15 cellular contexts compared by ENCODE assay signal in the genomic region with DNA sequence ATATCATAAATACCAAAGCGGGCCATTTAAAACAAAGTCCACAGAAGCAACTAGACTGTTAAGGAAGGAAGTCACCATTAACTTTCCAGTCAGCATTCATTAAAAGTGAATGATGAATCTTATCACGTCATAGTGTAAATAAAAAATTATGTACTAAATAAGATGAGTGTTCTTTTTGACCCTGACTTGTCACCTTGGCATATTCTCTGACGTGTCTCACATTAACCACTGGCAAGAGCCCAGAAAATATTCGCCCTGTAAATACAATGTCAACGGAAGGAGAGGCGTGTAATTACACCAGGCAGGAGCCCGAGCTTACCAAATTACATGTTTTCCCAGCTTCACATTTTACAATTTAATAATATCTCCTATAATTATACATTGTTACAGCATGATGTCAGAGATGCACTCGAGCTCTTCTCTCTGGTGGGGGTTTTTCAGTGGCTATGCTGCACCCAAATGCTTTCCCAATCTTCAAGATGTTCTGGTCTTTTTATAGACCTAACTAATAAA. TPM values are rescaled to one million over a fixed set of nuclear protein-coding genes. Genes with fewer than 3 reads are reported as not detected.
DNase-seq lines count a peak whose midpoint lies in the region; ATAC-seq and TF ChIP-seq lines count a peak whose summit lies in the region.
"Had no signal": no experiment of that assay in that cellular context is flagged by ENCODE, and none has a peak within 500 bp of the region (broad histone marks: within the 10 kb centered on the region; RNA-seq: fewer than 3 reads in every experiment).

No MANE protein-coding gene starts in this region.

- H3K4me1 ChIP-seq in left ventricle myocardium inferior, result no peaks in the 10 kb centered on the region
- H3K4me1 ChIP-seq in prostate gland (replicated peaks), result peaks cover 3% of the 10 kb centered on the region
- H3K4me1 ChIP-seq: esophagus squamous epithelium had no signal

- no peak for TF ChIP-seq POLR2A in prostate gland (IDR thresholded peaks at IDR 0.05)

- DNase-seq in left ventricle myocardium inferior (no peak), Right ventricle myocardium inferior (ENCODE audit: missing footprints) (no peak), NCI-H2196 (lab: John Stamatoyannopoulos, UW; ENCODE audit: unreplicated experiment) (peak; percentile 72), dermis microvascular lymphatic vessel endothelial cell (ENCODE audit: low read depth in 2 of 2) (peak; percentile 66 to 67), stromal cell of bone marrow (ENCODE audit: low read depth) (peak; percentile 16), AG08395 (ENCODE audit: low spot score) (no peak), prostate gland (ENCODE audit: low spot score) (no peak), MV-4-11 (lab: John Stamatoyannopoulos, UW) (no peak)
- DNase-seq: activated CD8-positive, alpha-beta memory T cell treated with anti-CD3 and anti-CD28 coated beads, Interleukin-2, amount 10 ng/mL, durations not matched to agents 7 days and 5 days; esophagus squamous epithelium; MG63; midbrain; stimulated activated naive CD4-positive, alpha-beta T cell had no signal

- H3K27me3 ChIP-seq in left ventricle myocardium inferior (ENCODE audit: low read depth) (no peaks in the 10 kb centered on the region), prostate gland (replicated peaks; ENCODE audit: insufficient read depth) (no peaks in the 10 kb centered on the region)
- H3K27me3 ChIP-seq: Peyer's patch had no signal

- H3K36me3 ChIP-seq in left ventricle myocardium inferior (no peaks in the 10 kb centered on the region), prostate gland (no peaks in the 10 kb centered on the region)
- H3K36me3 ChIP-seq: esophagus squamous epithelium, MG63, Peyer's patch had no signal

- intact Hi-C loops in left ventricle myocardium inferior (cut with micrococcal nuclease) (no loop called here), Right ventricle myocardium inferior (cut with DNase I) (no loop called here), prostate gland (cut with DNase I) (no loop called here)

- no peak for ATAC-seq in Right ventricle myocardium inferior
- ATAC-seq: activated CD8-positive, alpha-beta memory T cell treated with anti-CD3 and anti-CD28 coated beads, Interleukin-2, amount 10 ng/mL, durations not matched to agents 7 days and 5 days had no signal

- H3K27ac ChIP-seq in left ventricle myocardium inferior (replicated peaks), result peak overlapping the region; percentile 18
- no peak overlapping the region for H3K27ac ChIP-seq in prostate gland
- H3K27ac ChIP-seq: esophagus squamous epithelium, HL-60 had no signal

- H3K4me3 ChIP-seq in left ventricle myocardium inferior, result no peak overlapping the region
- no peak overlapping the region for H3K4me3 ChIP-seq in prostate gland
- H3K4me3 ChIP-seq: esophagus squamous epithelium, MG63, Peyer's patch had no signal

- H3K9me3 ChIP-seq in left ventricle myocardium inferior (replicated peaks) (no peaks in the 10 kb centered on the region), prostate gland (no peaks in the 10 kb centered on the region)
- H3K9me3 ChIP-seq: esophagus squamous epithelium, MG63, Peyer's patch had no signal

- 14% methylated on average over 8 of the region's 8 CpGs for WGBS in prostate gland

- TF ChIP-seq CTCF in left ventricle myocardium inferior (IDR thresholded peaks at IDR 0.05; ENCODE audit: borderline replicate concordance) (no peak), prostate gland (IDR thresholded peaks at IDR 0.05) (no peak)

RNA-seq across cellular contexts. Expression of gene UBE2QL1, which starts 29.3 kb away (rescaled TPM):
- total RNA-seq in left ventricle myocardium inferior (25.5 TPM), Right ventricle myocardium inferior (21.9 TPM), dermis microvascular lymphatic vessel endothelial cell (0.13 and 1.0 TPM in 2 replicates), prostate gland (1 to 10 TPM; 2.5 to 8.6 TPM)

RNA-seq across cellular contexts. Expression of gene MED10, which starts 41.0 kb away (rescaled TPM):
- 26.3 TPM for total RNA-seq in left ventricle myocardium inferior
- 28.9 TPM for total RNA-seq in Right ventricle myocardium inferior
- 8.7 and 13.8 TPM in 2 replicates for total RNA-seq in dermis microvascular lymphatic vessel endothelial cell
- total RNA-seq in prostate gland, result 10 to 100 TPM; 19.7 to 45.3 TPM

Comparison
In these comparisons a context has a peak if more than half of its experiments do, and no peak if none do; other contexts are left out.
1. DNase-seq: peak in NCI-H2196 (single experiment), dermis microvascular lymphatic vessel endothelial cell (2 of 2) and stromal cell of bone marrow (single experiment); none in left ventricle myocardium inferior (single experiment), Right ventricle myocardium inferior (single experiment), AG08395 (single experiment), prostate gland (single experiment) and MV-4-11 (single experiment).